In the genomic region with DNA sequence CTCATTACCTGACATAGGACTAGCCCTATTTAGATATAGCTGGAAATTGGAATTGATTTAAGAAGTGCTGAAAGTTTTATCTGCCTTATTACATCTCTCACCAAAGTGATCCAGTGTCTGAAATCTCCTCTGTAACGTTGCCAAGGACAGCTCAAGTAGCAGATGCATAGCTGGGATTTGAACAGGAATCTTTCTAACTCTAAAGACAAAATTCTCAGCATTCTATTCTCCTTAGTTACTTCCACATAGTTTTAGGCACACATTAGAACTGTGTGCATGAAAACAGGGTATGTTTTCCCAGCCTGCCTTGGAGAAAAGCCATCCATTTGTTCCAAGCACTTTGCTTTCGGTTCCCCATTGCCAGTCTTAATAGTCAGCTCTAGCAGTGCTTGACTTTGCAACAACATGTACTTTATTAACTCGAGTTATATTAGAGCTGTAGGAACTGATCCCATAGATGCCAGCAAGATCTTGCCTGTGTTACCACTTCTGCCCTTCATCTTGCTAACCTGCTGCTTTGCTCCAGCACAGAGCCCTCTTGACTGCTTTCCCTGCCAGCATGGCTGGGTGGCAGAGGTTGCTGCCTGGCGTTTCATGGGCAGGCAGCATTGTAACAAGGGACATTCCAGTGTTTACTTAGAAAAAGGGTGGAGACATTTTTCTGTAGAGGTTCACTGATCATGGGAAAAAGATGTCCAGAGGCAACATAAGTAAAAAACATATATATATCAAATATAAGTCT, we compare ENCODE assay signal across 12 cellular contexts. TPM values are rescaled to one million over a fixed set of nuclear protein-coding genes. Genes with fewer than 3 reads are reported as not detected.
DNase-seq lines count a peak whose midpoint lies in the region; ATAC-seq and TF ChIP-seq lines count a peak whose summit lies in the region.
"Had no signal": no experiment of that assay in that cellular context is flagged by ENCODE, and none has a peak within 500 bp of the region (broad histone marks: within the 10 kb centered on the region; RNA-seq: fewer than 3 reads in every experiment).

No MANE protein-coding gene starts in this region.

- in situ Hi-C loops in mammary epithelial cell (cut with MboI; ENCODE audit: low sequenced_read_pairs in 2 of 2) = no loop called here
- in situ Hi-C loops in astrocyte of the spinal cord (cut with HindIII; ENCODE audit: low sequenced_read_pairs) = no loop called here

- H3K27me3 Mint-ChIP-seq in MCF 10A (ENCODE audit: insufficient read depth, unreplicated experiment) = no peaks in the 10 kb centered on the region

- H3K27me3 ChIP-seq in mammary epithelial cell (ENCODE audit: insufficient read depth, low read length) (no peaks in the 10 kb centered on the region), thyroid gland (no peaks in the 10 kb centered on the region), A673 (replicated peaks; ENCODE audit: insufficient read depth, low read depth, low read length, poor library complexity) (no peaks in the 10 kb centered on the region)
- H3K27me3 ChIP-seq: foreskin keratinocyte had no signal

- BruUV-seq in MCF 10A (replicated peaks; lab: Mats Ljungman, UMichigan) (no TSS peak), mammary epithelial cell (replicated peaks; lab: Mats Ljungman, UMichigan) (no TSS peak), A673 (replicated peaks; lab: Mats Ljungman, UMichigan) (no TSS peak)

- no peak for DNase-seq in MCF 10A (ENCODE audit: unreplicated experiment)
- no peak for DNase-seq in mammary epithelial cell
- DNase-seq in astrocyte of the spinal cord (ENCODE audit: low read depth, low spot score) = peak; percentile 52
- DNase-seq in kidney tubule cell (ENCODE audit: low spot score) = peak; percentile 17
- peak; percentile 15 to 36 for DNase-seq in thyroid gland
- no peak for DNase-seq in AML-193 (lab: John Stamatoyannopoulos, UW)
- DNase-seq in A673 (ENCODE audit: low spot score) = no peak
- DNase-seq: foreskin keratinocyte, mesendoderm, NCI-H1436 treated with DMSO at 0.1 percent for 48 hours had no signal

- TF ChIP-seq POLR2A in thyroid gland (IDR thresholded peaks at IDR 0.05) = no peak

- H3K4me2 ChIP-seq in mammary epithelial cell (ENCODE audit: insufficient read depth, low read depth, low read length) = no peak overlapping the region

- peak overlapping the region; percentile 63 for H3K27ac Mint-ChIP-seq in MCF 10A (ENCODE audit: low read depth, unreplicated experiment)

- peaks cover 4% of the 10 kb centered on the region for H3K36me3 Mint-ChIP-seq in MCF 10A (ENCODE audit: insufficient read depth, unreplicated experiment)

- H3K9me3 ChIP-seq in mammary epithelial cell (replicated peaks; ENCODE audit: insufficient read depth, low read length) (no peaks in the 10 kb centered on the region), thyroid gland (no peaks in the 10 kb centered on the region), A673 (ENCODE audit: low read depth, low read length, poor library complexity, severe bottlenecking) (no peaks in the 10 kb centered on the region)

- intact Hi-C loops in MCF 10A (cut with micrococcal nuclease) (no loop called here), mammary epithelial cell (cut with micrococcal nuclease) (no loop called here), thyroid gland (cut with DNase I) (no loop called here), A673 (cut with micrococcal nuclease; ENCODE audit: unreplicated experiment) (no loop called here)

- no peak overlapping the region for H3K4me3 Mint-ChIP-seq in MCF 10A (ENCODE audit: unreplicated experiment)

- no peaks in the 10 kb centered on the region for H3K9me3 Mint-ChIP-seq in MCF 10A (ENCODE audit: unreplicated experiment)

- no peak overlapping the region for H3K4me3 ChIP-seq in mammary epithelial cell (replicated peaks in 1 of 3; ENCODE audit: insufficient read depth in 1 of 3, low read depth in 2 of 3, low read length in 3 of 3)
- no peak overlapping the region for H3K4me3 ChIP-seq in astrocyte of the spinal cord (ENCODE audit: low read depth, low read length)
- H3K4me3 ChIP-seq in thyroid gland (replicated peaks in 1 of 3) = no peak overlapping the region
- H3K4me3 ChIP-seq in A673 (ENCODE audit: low read depth, low read length, poor library complexity, severe bottlenecking) = no peak overlapping the region
- H3K4me3 ChIP-seq: skin epidermis had no signal

- no peaks in the 10 kb centered on the region for H3K36me3 ChIP-seq in mammary epithelial cell (ENCODE audit: insufficient read depth, low read length)
- H3K36me3 ChIP-seq in thyroid gland = no peaks in the 10 kb centered on the region
- H3K36me3 ChIP-seq in A673 (ENCODE audit: insufficient read depth, low read length, poor library complexity, severe bottlenecking) = no peaks in the 10 kb centered on the region

- dilution Hi-C loops in mammary epithelial cell (cut with HindIII; ENCODE audit: low sequenced_read_pairs) = no loop called here

- H3K9ac ChIP-seq in mammary epithelial cell (ENCODE audit: insufficient read depth, low read length) = no peak overlapping the region

- CTCF ChIA-PET in MCF 10A (lab: Yijun Ruan, JAX) = no interaction called here
- CTCF ChIA-PET in mammary epithelial cell (lab: Charles Lee; ENCODE audit: low non-redundant PET) = interaction anchor here (0.6 kb wide), 1 partner anchor 226 kb away, joined by 6 read pairs; no protein-coding TSS in a partner anchor
- CTCF ChIA-PET in A673 (lab: Charles Lee) = no interaction called here

- no peaks in the 10 kb centered on the region for H3K79me2 ChIP-seq in mammary epithelial cell (ENCODE audit: insufficient read depth, low read length)

- H4K20me1 ChIP-seq in mammary epithelial cell (ENCODE audit: insufficient read depth, low read length) = no peaks in the 10 kb centered on the region

- H3K4me1 ChIP-seq in mammary epithelial cell (ENCODE audit: insufficient read depth, low read length) = peaks cover 8% of the 10 kb centered on the region
- H3K4me1 ChIP-seq in thyroid gland = peaks cover 4 to 13% of the 10 kb centered on the region in 2 donors
- peaks cover 8% of the 10 kb centered on the region for H3K4me1 ChIP-seq in A673 (ENCODE audit: insufficient read depth, low read length, poor library complexity, severe bottlenecking)

- ATAC-seq in HG03571 (IDR thresholded peaks at IDR 0.05; ENCODE audit: unreplicated experiment) = no peak
- ATAC-seq: foreskin keratinocyte had no signal

- no peak overlapping the region for H3K27ac ChIP-seq in mammary epithelial cell (ENCODE audit: insufficient read depth, low read depth, low read length)
- no peak overlapping the region for H3K27ac ChIP-seq in thyroid gland
- H3K27ac ChIP-seq in A673 (ENCODE audit: low read depth, low read length, poor library complexity, severe bottlenecking) = no peak overlapping the region
- H3K27ac ChIP-seq: foreskin keratinocyte had no signal

- WGBS in mammary epithelial cell (ENCODE audit: low coverage, missing lambda C conversion rate) = 55% methylated on average over 4 of the region's 4 CpGs
- 39 to 46% methylated on average over 4 of the region's 4 CpGs for WGBS in thyroid gland, 2 donors

- no peak overlapping the region for H2AFZ ChIP-seq in mammary epithelial cell (ENCODE audit: low read depth, low read length)

- H3K4me1 Mint-ChIP-seq in MCF 10A (ENCODE audit: insufficient read depth, unreplicated experiment) = peaks cover 13% of the 10 kb centered on the region

- POLR2A ChIA-PET in MCF 10A (lab: Yijun Ruan, JAX) = interaction anchor here (1.2 to 1.5 kb wide), 2 partner anchors 13 to 14 kb away, joined by 3 to 4 read pairs; no protein-coding TSS in a partner anchor
- POLR2A ChIA-PET in A673 (lab: Charles Lee; ENCODE audit: low non-redundant PET) = no interaction called here

- TF ChIP-seq CTCF in MCF 10A (IDR thresholded peaks at IDR 0.05; ENCODE audit: unreplicated experiment) (no peak), mammary epithelial cell (conservative IDR thresholded peaks at IDR 0.05 in 1 of 2, IDR thresholded peaks at IDR 0.05 in 1 of 2; ENCODE audit: extremely low read depth in 1 of 2, insufficient read depth in 1 of 2, low read depth in 1 of 2, low read length in 2 of 2) (no peak), astrocyte of the spinal cord (IDR thresholded peaks at IDR 0.05; ENCODE audit: low read depth, low read length) (no peak), thyroid gland (IDR thresholded peaks at IDR 0.05) (no peak), A673 (conservative IDR thresholded peaks at IDR 0.05; ENCODE audit: low read depth, low read length) (no peak)

RNA-seq across cellular contexts. Expression of a gene that starts 56.1 kb away (rescaled TPM):
- total RNA-seq in MCF 10A (2022) (not detected in 2 replicates), mammary epithelial cell (not detected), thyroid gland (not detected), A673 (2021) (not detected in 2 replicates)
- not detected for polyA plus RNA-seq in mammary epithelial cell
- not detected for polyA minus RNA-seq in mammary epithelial cell
- total RNA-seq: foreskin keratinocyte had no signal
- polyA plus RNA-seq: foreskin keratinocyte had no signal

Comparison
In these comparisons a context has a peak if more than half of its experiments do, and no peak if none do; other contexts are left out.
1. DNase-seq: peak in astrocyte of the spinal cord (single experiment), kidney tubule cell (single experiment) and thyroid gland (2 of 2); none in MCF 10A (single experiment), mammary epithelial cell (single experiment), AML-193 (0 of 2) and A673 (single experiment).